Comparison of ENCODE assay signal across 29 cellular contexts in the genomic region with DNA sequence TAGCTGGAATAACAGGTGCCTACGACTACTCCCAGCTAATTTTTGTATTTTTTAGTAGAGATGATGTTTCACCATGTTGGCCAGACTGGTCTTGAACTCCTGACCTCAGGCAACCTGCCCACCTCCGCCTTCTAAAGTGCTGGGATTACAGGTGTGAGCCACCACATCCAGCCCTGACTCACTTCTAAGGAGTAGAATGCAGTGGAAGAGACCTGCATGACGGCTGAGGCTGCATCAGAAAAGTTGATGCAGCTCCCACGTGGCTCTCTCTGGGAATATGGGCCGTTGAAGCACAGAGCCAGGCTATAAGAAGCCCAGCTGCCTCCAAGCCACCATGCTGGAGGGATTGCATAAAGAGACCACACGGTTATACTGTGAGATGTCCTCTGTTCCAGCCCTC. TPM values are rescaled to one million over a fixed set of nuclear protein-coding genes. Genes with fewer than 3 reads are reported as not detected.
DNase-seq lines count a peak whose midpoint lies in the region; ATAC-seq, FAIRE-seq and TF ChIP-seq lines count a peak whose summit lies in the region.
"Had no signal": no experiment of that assay in that cellular context is flagged by ENCODE, and none has a peak within 500 bp of the region (broad histone marks: within the 10 kb centered on the region; RNA-seq: fewer than 3 reads in every experiment).

No MANE protein-coding gene starts in this region.

- H3K36me3 Mint-ChIP-seq in MCF 10A (ENCODE audit: insufficient read depth, unreplicated experiment): no peaks in the 10 kb centered on the region
- no peaks in the 10 kb centered on the region for H3K36me3 Mint-ChIP-seq in endodermal cell (ENCODE audit: low read depth)
- H3K36me3 Mint-ChIP-seq: CD8-positive, alpha-beta T cell had no signal

- H3K27ac Mint-ChIP-seq in MCF 10A (ENCODE audit: low read depth, unreplicated experiment) (peak overlapping the region; percentile 51), endodermal cell (peak overlapping the region; percentile 27)
- H3K27ac Mint-ChIP-seq: CD8-positive, alpha-beta T cell; IgD-negative memory B cell had no signal

- H2AFZ ChIP-seq in mammary epithelial cell (ENCODE audit: low read depth, low read length) (no peak overlapping the region), SK-N-SH (ENCODE audit: low read depth) (no peak overlapping the region)

- ATAC-seq in RWPE2 (ENCODE audit: low read depth) (no peak), HG02885 (IDR thresholded peaks at IDR 0.05; ENCODE audit: poor library complexity, unreplicated experiment) (no peak)
- ATAC-seq in activated CD4-positive, CD25-positive, alpha-beta regulatory T cell treated with anti-CD3 and anti-CD28 coated beads, Interleukin-2, amount 50 U/mL, for 24 hours: no peak
- ATAC-seq: CD8-positive, alpha-beta T cell had no signal

- intact Hi-C loops in MCF 10A (cut with micrococcal nuclease) (no loop called here), mammary epithelial cell (cut with micrococcal nuclease) (no loop called here)

- H3K9me3 Mint-ChIP-seq in MCF 10A (ENCODE audit: unreplicated experiment) (no peaks in the 10 kb centered on the region), endodermal cell (no peaks in the 10 kb centered on the region)
- H3K9me3 Mint-ChIP-seq: CD8-positive, alpha-beta T cell; HFFc6; IgD-negative memory B cell had no signal

- peaks cover 5% of the 10 kb centered on the region for H3K4me1 ChIP-seq in mammary epithelial cell (ENCODE audit: insufficient read depth, low read length)
- H3K4me1 ChIP-seq in RWPE2 (ENCODE audit: insufficient read depth, poor library complexity, severe bottlenecking): peaks cover 11% of the 10 kb centered on the region
- H3K4me1 ChIP-seq in endodermal cell (ENCODE audit: control insufficient read depth, insufficient read depth, low read length): no peaks in the 10 kb centered on the region
- H3K4me1 ChIP-seq in SK-N-SH (ENCODE audit: control insufficient read depth in 1 of 2, insufficient read depth in 2 of 2, low read depth in 1 of 2, low read length in 1 of 2): peaks cover 8% of the 10 kb centered on the region in 2 experiments; a peak in 2 of 4 replicates

- dilution Hi-C loops in mammary epithelial cell (cut with HindIII; ENCODE audit: low sequenced_read_pairs): no loop called here

- H3K4me3 Mint-ChIP-seq in MCF 10A (ENCODE audit: unreplicated experiment) (no peak overlapping the region), endodermal cell (no peak overlapping the region)
- H3K4me3 Mint-ChIP-seq: CD8-positive, alpha-beta T cell; HFFc6; IgD-negative memory B cell had no signal

- TF ChIP-seq RAD21 in SK-N-SH (IDR thresholded peaks at IDR 0.05; ENCODE audit: low read length): no peak

- POLR2A ChIA-PET in MCF 10A (lab: Yijun Ruan, JAX) (no interaction called here), SK-N-SH (lab: Yijun Ruan, JAX) (no interaction called here)

- no peak overlapping the region for H3K4me2 ChIP-seq in mammary epithelial cell (ENCODE audit: insufficient read depth, low read depth, low read length)
- H3K4me2 ChIP-seq in SK-N-SH: no peak overlapping the region

- H3K9ac ChIP-seq in mammary epithelial cell (ENCODE audit: insufficient read depth, low read length) (no peak overlapping the region), endodermal cell (ENCODE audit: extremely low read depth, low read length, poor library complexity, severe bottlenecking) (no peak overlapping the region), SK-N-SH (no peak overlapping the region)

- no peaks in the 10 kb centered on the region for H3K9me2 ChIP-seq in SK-N-SH

- no peaks in the 10 kb centered on the region for H4K20me1 ChIP-seq in mammary epithelial cell (ENCODE audit: insufficient read depth, low read length)
- H4K20me1 ChIP-seq in SK-N-SH (ENCODE audit: insufficient read depth): no peaks in the 10 kb centered on the region

- peaks cover 16% of the 10 kb centered on the region for H3F3A ChIP-seq in SK-N-SH (replicated peaks; ENCODE audit: insufficient read depth)

- no peak for FAIRE-seq in urothelium cell line (lab: Jason Lieb, UNC)
- FAIRE-seq: G401.6, GM19239 had no signal

- H3K36me3 ChIP-seq in mammary epithelial cell (ENCODE audit: insufficient read depth, low read length): no peaks in the 10 kb centered on the region
- no peaks in the 10 kb centered on the region for H3K36me3 ChIP-seq in RWPE2 (ENCODE audit: low read depth)
- H3K36me3 ChIP-seq in endodermal cell (ENCODE audit: control insufficient read depth, insufficient read depth, low read length): no peaks in the 10 kb centered on the region
- H3K36me3 ChIP-seq in SK-N-SH (replicated peaks in 1 of 2; ENCODE audit: control insufficient read depth in 1 of 2, insufficient read depth in 2 of 2, low read length in 1 of 2): no peaks in the 10 kb centered on the region
- H3K36me3 ChIP-seq: Peyer's patch had no signal

- DNase-seq in MCF 10A (ENCODE audit: unreplicated experiment) (no peak), mammary epithelial cell (no peak), RWPE2 (ENCODE audit: low spot score) (no peak), endodermal cell (no peak), urothelium cell line (ENCODE audit: low spot score) (peak; percentile 39), SK-N-SH (no peak)
- DNase-seq: 8988T; C1 segment of cervical spinal cord; Calu3; CD8-positive, alpha-beta T cell; DMS153; H7; HFFc6; Karpas-422; MM.1S; NCI-H1048; NCI-H1436; NCI-H2029; NCI-H2171; NCI-H345; NCI-H524; NCI-H774; Peyer's patch; Right ventricle myocardium superior had no signal

- H3K27me3 Mint-ChIP-seq in MCF 10A (ENCODE audit: insufficient read depth, unreplicated experiment) (no peaks in the 10 kb centered on the region), endodermal cell (ENCODE audit: insufficient read depth) (peaks cover 2% of the 10 kb centered on the region)
- H3K27me3 Mint-ChIP-seq: IgD-negative memory B cell had no signal

- H3K4me3 ChIP-seq in mammary epithelial cell (replicated peaks in 1 of 3; ENCODE audit: insufficient read depth in 1 of 3, low read depth in 2 of 3, low read length in 3 of 3): no peak overlapping the region
- H3K4me3 ChIP-seq in RWPE2 (ENCODE audit: severe bottlenecking): no peak overlapping the region
- H3K4me3 ChIP-seq in endodermal cell (ENCODE audit: low read length): no peak overlapping the region
- no peak overlapping the region for H3K4me3 ChIP-seq in SK-N-SH (ENCODE audit: low read depth in 2 of 2, low read length in 1 of 2)
- H3K4me3 ChIP-seq: Peyer's patch had no signal

- H3K27me3 ChIP-seq in mammary epithelial cell (ENCODE audit: insufficient read depth, low read length): no peaks in the 10 kb centered on the region
- H3K27me3 ChIP-seq in RWPE2 (ENCODE audit: insufficient read depth, poor library complexity, severe bottlenecking): no peaks in the 10 kb centered on the region
- H3K27me3 ChIP-seq in endodermal cell (ENCODE audit: control insufficient read depth, insufficient read depth, low read length, poor library complexity, severe bottlenecking): no peaks in the 10 kb centered on the region
- H3K27me3 ChIP-seq in SK-N-SH (ENCODE audit: insufficient read depth): no peaks in the 10 kb centered on the region
- H3K27me3 ChIP-seq: Peyer's patch had no signal

- TF ChIP-seq CTCF in MCF 10A (IDR thresholded peaks at IDR 0.05; ENCODE audit: unreplicated experiment) (no peak), mammary epithelial cell (conservative IDR thresholded peaks at IDR 0.05 in 1 of 2, IDR thresholded peaks at IDR 0.05 in 1 of 2; ENCODE audit: extremely low read depth in 1 of 2, insufficient read depth in 1 of 2, low read depth in 1 of 2, low read length in 2 of 2) (no peak), RWPE2 (IDR thresholded peaks at IDR 0.05; ENCODE audit: poor library complexity, severe bottlenecking) (no peak), endodermal cell (conservative IDR thresholded peaks at IDR 0.05) (no peak), SK-N-SH (IDR thresholded peaks at IDR 0.05) (no peak)

- CTCF ChIA-PET in MCF 10A (lab: Yijun Ruan, JAX): interaction anchor here (0.6 to 1.6 kb wide), 5 partner anchors 11 to 516 kb away, joined by 3 to 11 read pairs (median 3); no protein-coding TSS in a partner anchor
- CTCF ChIA-PET in mammary epithelial cell (lab: Charles Lee; ENCODE audit: low non-redundant PET): no interaction called here
- CTCF ChIA-PET in SK-N-SH (lab: Yijun Ruan, JAX): interaction anchor here (1.0 kb wide), 1 partner anchor 23 kb away, joined by 3 read pairs; no protein-coding TSS in a partner anchor

- H3K9me3 ChIP-seq in mammary epithelial cell (replicated peaks; ENCODE audit: insufficient read depth, low read length) (no peaks in the 10 kb centered on the region), RWPE2 (ENCODE audit: severe bottlenecking) (no peaks in the 10 kb centered on the region), endodermal cell (ENCODE audit: control insufficient read depth, low read length) (no peaks in the 10 kb centered on the region), SK-N-SH (no peaks in the 10 kb centered on the region)
- H3K9me3 ChIP-seq: Peyer's patch had no signal

- H3K79me2 ChIP-seq in mammary epithelial cell (ENCODE audit: insufficient read depth, low read length) (no peaks in the 10 kb centered on the region), SK-N-SH (ENCODE audit: insufficient read depth) (no peaks in the 10 kb centered on the region)

- 85% methylated on average over 5 of the region's 6 CpGs for WGBS in mammary epithelial cell (ENCODE audit: low coverage, missing lambda C conversion rate)
- WGBS in endodermal cell (ENCODE audit: insufficient coverage in 1 of 2, insufficient read length in 1 of 2), 2 experiments: 87 to 89% methylated on average over 6 of the region's 6 CpGs
- 95% methylated on average over 6 of the region's 6 CpGs for WGBS in SK-N-SH (ENCODE audit: low lambda C conversion rate)

- in situ Hi-C loops in mammary epithelial cell (cut with MboI; ENCODE audit: low sequenced_read_pairs in 2 of 2): no loop called here

- no peak overlapping the region for H3K27ac ChIP-seq in mammary epithelial cell (ENCODE audit: insufficient read depth, low read depth, low read length)
- peak overlapping the region; percentile 75 for H3K27ac ChIP-seq in RWPE2 (ENCODE audit: poor library complexity, severe bottlenecking)
- no peak overlapping the region for H3K27ac ChIP-seq in endodermal cell (ENCODE audit: low read depth, low read length)
- no peak overlapping the region for H3K27ac ChIP-seq in SK-N-SH (ENCODE audit: low read depth in 2 of 2, low read length in 1 of 2)
- H3K27ac ChIP-seq: Peyer's patch had no signal

- BruUV-seq in MCF 10A (replicated peaks; lab: Mats Ljungman, UMichigan): no TSS peak
- no TSS peak for BruUV-seq in mammary epithelial cell (replicated peaks; lab: Mats Ljungman, UMichigan)

- no peak for TF ChIP-seq EP300 in SK-N-SH (IDR thresholded peaks at IDR 0.05; ENCODE audit: borderline replicate concordance in 1 of 2, low read depth in 1 of 2, low read length in 1 of 2)

- H3K4me1 Mint-ChIP-seq in MCF 10A (ENCODE audit: insufficient read depth, unreplicated experiment) (peaks cover 24% of the 10 kb centered on the region), endodermal cell (no peaks in the 10 kb centered on the region)

RNA-seq across cellular contexts. Expression of gene ASL, which starts 21.6 kb away (rescaled TPM):
- total RNA-seq in MCF 10A (2022) (53.6 and 56.5 TPM in 2 replicates), mammary epithelial cell (10 to 100 TPM; 43.5 to 59.7 TPM), endodermal cell (10 to 100 TPM; 37.8 to 47.9 TPM)
- polyA plus RNA-seq in mammary epithelial cell (64.7 TPM), SK-N-SH (2012; rRNA removed) (138 and 141 TPM in 2 replicates)
- 17.2 TPM for polyA minus RNA-seq in mammary epithelial cell
- polyA plus RNA-seq in endodermal cell (2013, experiment 1 of 2): 18.9 TPM
- polyA plus RNA-seq in endodermal cell (2013, experiment 2 of 2): 16.2 TPM
- polyA plus RNA-seq in SK-N-SH (2012; cell fraction: cytosol; rRNA removed): 54.1 and 76.3 TPM in 2 replicates
- 426 and 428 TPM in 2 replicates for polyA plus RNA-seq in SK-N-SH (2012; cell fraction: nucleus; rRNA removed)
